Comparison of ENCODE assay signal across 8 cellular contexts in genomic region chr7:23570592-23571200, GRCh38. TPM values are rescaled to one million over a fixed set of nuclear protein-coding genes. Genes with fewer than 3 reads are reported as not detected.
DNase-seq lines count a peak whose midpoint lies in the region; ATAC-seq and TF ChIP-seq lines count a peak whose summit lies in the region.

No MANE protein-coding gene starts in this region.

- peak; percentile 97 for TF ChIP-seq CTCF in KMS-11 (conservative IDR thresholded peaks at IDR 0.05; ENCODE audit: low read depth, low read length)
- TF ChIP-seq CTCF in Peyer's patch (IDR thresholded peaks at IDR 0.05): peak; percentile 15 to 95 (median 85)
- TF ChIP-seq CTCF in fibroblast of the aortic adventitia (IDR thresholded peaks at IDR 0.05; ENCODE audit: insufficient read depth, low read length): peak; percentile 90
- TF ChIP-seq CTCF in neutrophil (IDR thresholded peaks at IDR 0.05): peak; percentile 78

- H3K9me3 ChIP-seq in Peyer's patch: no peaks in the 10 kb centered on the region
- H3K9me3 ChIP-seq in neutrophil: no peaks in the 10 kb centered on the region

- H3K4me3 ChIP-seq in KMS-11 (IDR thresholded peaks at IDR 0.05; ENCODE audit: insufficient read depth, low read depth, low read length) (no peak overlapping the region), Peyer's patch (no peak overlapping the region), fibroblast of the aortic adventitia (ENCODE audit: low read depth, low read length) (no peak overlapping the region), neutrophil (ENCODE audit: low read depth in 1 of 2, low read length in 1 of 2) (no peak overlapping the region)

- H3K4me1 ChIP-seq in KMS-11 (ENCODE audit: low read depth, poor library complexity, severe bottlenecking): no peaks in the 10 kb centered on the region
- no peaks in the 10 kb centered on the region for H3K4me1 ChIP-seq in Peyer's patch
- H3K4me1 ChIP-seq in neutrophil (ENCODE audit: control insufficient read depth in 1 of 2, insufficient read depth in 1 of 2, low read depth in 1 of 2, low read length in 1 of 2): no peaks in the 10 kb centered on the region

- ATAC-seq in GM21515 (IDR thresholded peaks at IDR 0.05; ENCODE audit: unreplicated experiment): peak; percentile 90

- H3K27ac ChIP-seq in KMS-11: no peak overlapping the region
- no peak overlapping the region for H3K27ac ChIP-seq in Peyer's patch
- H3K27ac ChIP-seq in neutrophil: no peak overlapping the region

- no peaks in the 10 kb centered on the region for H3K36me3 ChIP-seq in KMS-11 (ENCODE audit: insufficient read depth)
- no peaks in the 10 kb centered on the region for H3K36me3 ChIP-seq in Peyer's patch
- H3K36me3 ChIP-seq in neutrophil: no peaks in the 10 kb centered on the region

- H3K79me2 ChIP-seq in KMS-11 (ENCODE audit: insufficient read depth, low read depth): no peaks in the 10 kb centered on the region

- no peaks in the 10 kb centered on the region for H4K20me1 ChIP-seq in KMS-11 (ENCODE audit: insufficient read depth)

- no peak overlapping the region for H3K9ac ChIP-seq in KMS-11

- no peak overlapping the region for H3K4me2 ChIP-seq in KMS-11

- DNase-seq in DMS114 treated with DMSO at 0.1 percent for 48 hours (lab: John Stamatoyannopoulos, UW; ENCODE audit: unreplicated experiment) (peak; percentile 66), Peyer's patch (peak; percentile 66 to 90 (median 70)), fibroblast of the aortic adventitia (ENCODE audit: low read depth) (peak; percentile 83), superior temporal gyrus (ENCODE audit: extremely low spot score) (peak; percentile 91)
- peak; percentile 80 to 84 for DNase-seq in activated T-cell treated with anti-CD3 and anti-CD28 coated beads, Interleukin-2, amount 50 U/mL, for 48 hours

- H3K27me3 ChIP-seq in KMS-11 (ENCODE audit: insufficient read depth, low read depth): no peaks in the 10 kb centered on the region
- H3K27me3 ChIP-seq in Peyer's patch: no peaks in the 10 kb centered on the region
- H3K27me3 ChIP-seq in neutrophil: no peaks in the 10 kb centered on the region

- TF ChIP-seq POLR2A in Peyer's patch (IDR thresholded peaks at IDR 0.05): no peak

- H2AFZ ChIP-seq in KMS-11 (ENCODE audit: low read depth): peak overlapping the region; percentile 41; the same call in 1 of the 2 replicates

RNA-seq across cellular contexts. Expression of gene CCDC126, which starts 26.5 kb away (rescaled TPM):
- total RNA-seq in Peyer's patch (10 to 100 TPM; 18.5 to 21.4 (median 20.0) TPM), fibroblast of the aortic adventitia (ENCODE audit: low replicate concordance) (3.9 and 8.5 TPM in 2 replicates)

RNA-seq across cellular contexts. Expression of gene TRA2A, which starts 38.9 kb away (rescaled TPM):
- total RNA-seq in Peyer's patch: 100 to 1,000 TPM in 1 of 4 donors, 10 to 100 TPM in 3; 30.5 to 108 (median 56.4) TPM
- 34.8 and 48.0 TPM in 2 replicates for total RNA-seq in fibroblast of the aortic adventitia (ENCODE audit: low replicate concordance)
